1 cellular context compared by ENCODE assay signal in genomic region chr1:185309566-185309965, GRCh38.
TF ChIP-seq lines count a peak whose summit lies in the region.

No MANE protein-coding gene starts in this region.

TF ChIP-seq in SK-N-SH, 30 proteins besides CTCF, POLR2A, EP300 and RAD21:
- no peak for TF ChIP-seq SMC3 (IDR thresholded peaks at IDR 0.05; ENCODE audit: low read depth, low read length)
- TF ChIP-seq CHD2 (IDR thresholded peaks at IDR 0.05; ENCODE audit: low read length, partially characterized antibody), result no peak
- TF ChIP-seq TEAD4 (IDR thresholded peaks at IDR 0.05; ENCODE audit: borderline replicate concordance, insufficient read depth), result no peak
- TF ChIP-seq SIN3A (IDR thresholded peaks at IDR 0.05; ENCODE audit: borderline replicate concordance, low read depth, low read length), result no peak
- TF ChIP-seq, protein P1, sequence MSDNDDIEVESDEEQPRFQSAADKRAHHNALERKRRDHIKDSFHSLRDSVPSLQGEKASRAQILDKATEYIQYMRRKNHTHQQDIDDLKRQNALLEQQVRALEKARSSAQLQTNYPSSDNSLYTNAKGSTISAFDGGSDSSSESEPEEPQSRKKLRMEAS (IDR thresholded peaks at IDR 0.05; ENCODE audit: low read depth), result no peak
- no peak for TF ChIP-seq POLR2AphosphoS5 (IDR thresholded peaks at IDR 0.05; ENCODE audit: low read depth, low read length)
- no peak for TF ChIP-seq USF1 (IDR thresholded peaks at IDR 0.05; ENCODE audit: borderline replicate concordance, low read depth)
- no peak for TF ChIP-seq FOXJ3 (CRISPR knock-in tag; IDR thresholded peaks at IDR 0.05)
- TF ChIP-seq YY1 (IDR thresholded peaks at IDR 0.05; ENCODE audit: low read depth), result no peak
TF ChIP-seq in SK-N-SH: peak in this region for 0.
